In the genomic region with DNA sequence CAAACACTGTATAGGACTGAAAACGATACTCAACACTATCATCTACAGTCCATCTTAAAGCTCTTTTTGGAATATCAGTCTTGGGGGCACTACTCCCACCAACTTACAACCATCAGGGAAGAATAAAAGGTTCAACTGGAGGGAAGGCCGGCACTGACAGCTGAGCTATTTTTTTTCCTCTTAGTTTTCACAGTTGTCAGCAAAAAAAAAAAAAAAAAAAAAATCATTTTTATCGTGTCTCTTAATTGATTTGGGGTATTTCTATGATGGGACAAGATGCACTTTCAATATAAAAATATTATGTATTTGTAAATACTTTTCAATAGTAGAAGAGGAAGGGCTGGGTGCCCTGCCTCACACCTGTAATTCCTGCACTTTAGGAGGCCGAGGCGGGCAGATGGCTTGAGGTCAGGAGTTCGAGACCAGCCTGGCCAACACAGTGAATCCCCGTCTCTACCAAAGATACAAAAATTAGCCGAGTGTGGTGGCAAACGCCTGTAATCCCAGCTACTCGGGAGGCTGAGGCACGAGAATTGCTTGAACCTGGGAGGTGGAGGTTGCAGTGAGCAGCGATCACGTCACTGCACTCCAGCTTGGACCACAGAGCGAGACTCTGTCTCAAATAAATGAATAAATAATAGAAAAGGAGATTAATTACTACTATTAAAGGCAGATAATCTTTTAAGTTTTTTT, we compare ENCODE assay signal across 9 cellular contexts. TPM values are rescaled to one million over a fixed set of nuclear protein-coding genes. Genes with fewer than 3 reads are reported as not detected.
A peak's percentile ranks its signal among the peaks of the same experiment; 100 is the strongest.
DNase-seq lines count a peak whose midpoint lies in the region; ATAC-seq and TF ChIP-seq lines count a peak whose summit lies in the region.
"Had no signal": no experiment of that assay in that cellular context is flagged by ENCODE, and none has a peak within 500 bp of the region (broad histone marks: within the 10 kb centered on the region; RNA-seq: fewer than 3 reads in every experiment).

No MANE protein-coding gene starts in this region.

- ATAC-seq in naive B cell (ENCODE audit: low read depth in 2 of 2) (no peak), left lobe of liver (no peak)

- TF ChIP-seq CTCF in LNCaP clone FGC (IDR thresholded peaks at IDR 0.05; ENCODE audit: control insufficient read depth, extremely low read depth, insufficient read depth) (no peak), astrocyte of the spinal cord (IDR thresholded peaks at IDR 0.05; ENCODE audit: low read depth, low read length) (no peak), GM13977 (IDR thresholded peaks at IDR 0.05; ENCODE audit: extremely low read depth, insufficient read depth, missing control alignments) (no peak)

- peak overlapping the region in 7 of 8 donors; percentile 64 to 100 (median 98) for H3K27ac Mint-ChIP-seq in CD8-positive, alpha-beta memory T cell
- peak overlapping the region in 4 of 6 donors; percentile 28 to 100 (median 60) for H3K27ac Mint-ChIP-seq in naive B cell

- H3K36me3 ChIP-seq in CD8-positive, alpha-beta memory T cell (ENCODE audit: insufficient read depth, low read length), result no peaks in the 10 kb centered on the region

- H3K36me3 Mint-ChIP-seq in CD8-positive, alpha-beta memory T cell, result peaks cover 0 to 20% (median 0%) of the 10 kb centered on the region in 3 donors
- H3K36me3 Mint-ChIP-seq in naive B cell, result no peaks in the 10 kb centered on the region

- CTCF ChIA-PET in CD8-positive, alpha-beta memory T cell (lab: Charles Lee), result no interaction called here

- H3K27ac ChIP-seq in CD8-positive, alpha-beta memory T cell (ENCODE audit: low read depth, low read length), result peak overlapping the region; percentile 95

- H3K4me3 Mint-ChIP-seq in CD8-positive, alpha-beta memory T cell, result peak overlapping the region; percentile 28 to 98 (median 81)
- H3K4me3 Mint-ChIP-seq in naive B cell, result peak overlapping the region in 4 of 8 donors; percentile 12 to 96 (median 72)

- DNase-seq in CD8-positive, alpha-beta memory T cell, result no peak
- no peak for DNase-seq in LNCaP clone FGC (ENCODE audit: low read depth)
- no peak for DNase-seq in astrocyte of the spinal cord (ENCODE audit: low read depth, low spot score)
- no peak for DNase-seq in naive B cell
- DNase-seq in left lobe of liver (ENCODE audit: low spot score), result no peak
- no peak for DNase-seq in Ammon's horn (ENCODE audit: low spot score)
- no peak for DNase-seq in AML-193 (lab: John Stamatoyannopoulos, UW)
- no peak for DNase-seq in GM13977 (ENCODE audit: low spot score)

- POLR2A ChIA-PET in CD8-positive, alpha-beta memory T cell (lab: Charles Lee), result interaction anchor here (1.9 kb wide), 1 partner anchor 9 kb away, joined by 6 read pairs; no protein-coding TSS in a partner anchor

- peaks cover 51 to 75% (median 64%) of the 10 kb centered on the region in 3 donors for H3K4me1 Mint-ChIP-seq in CD8-positive, alpha-beta memory T cell
- H3K4me1 Mint-ChIP-seq in naive B cell, result peaks cover 25 to 41% (median 39%) of the 10 kb centered on the region in 3 donors

- H3K4me1 ChIP-seq in CD8-positive, alpha-beta memory T cell (ENCODE audit: insufficient read depth, low read length), result peaks cover 28% of the 10 kb centered on the region

- peaks cover 0 to 1% of the 10 kb centered on the region in 2 donors for H3K27me3 Mint-ChIP-seq in CD8-positive, alpha-beta memory T cell
- H3K27me3 Mint-ChIP-seq in naive B cell, result no peaks in the 10 kb centered on the region
- H3K27me3 Mint-ChIP-seq: dendritic cell treated with granulocyte-macrophage colony-stimulating factor and Interleukin-4, amounts not matched to agents 40 ng/mL and 50 ng/mL, for 4 days had no signal

- no peaks in the 10 kb centered on the region for H3K9me3 ChIP-seq in CD8-positive, alpha-beta memory T cell (ENCODE audit: low read length)

- in situ Hi-C loops in astrocyte of the spinal cord (cut with HindIII; ENCODE audit: low sequenced_read_pairs), result no loop called here
- in situ Hi-C loops in GM13977 (cut with MboI; ENCODE audit: low pct_unique_long_range_greater_than_20kb, low sequenced_read_pairs, unreplicated experiment), result no loop called here

- H3K9me3 Mint-ChIP-seq in CD8-positive, alpha-beta memory T cell, result no peaks in the 10 kb centered on the region
- no peaks in the 10 kb centered on the region for H3K9me3 Mint-ChIP-seq in naive B cell
- H3K9me3 Mint-ChIP-seq: dendritic cell treated with granulocyte-macrophage colony-stimulating factor and Interleukin-4, amounts not matched to agents 40 ng/mL and 50 ng/mL, for 4 days had no signal

- H3K4me3 ChIP-seq in CD8-positive, alpha-beta memory T cell (ENCODE audit: low read length), result no peak overlapping the region
- H3K4me3 ChIP-seq in LNCaP clone FGC (ENCODE audit: low read depth, low read length), result peak overlapping the region; percentile 84
- peak overlapping the region; percentile 84 for H3K4me3 ChIP-seq in astrocyte of the spinal cord (ENCODE audit: low read depth, low read length)

- H3K27me3 ChIP-seq in CD8-positive, alpha-beta memory T cell (ENCODE audit: insufficient read depth, low read length, poor library complexity, severe bottlenecking), result no peaks in the 10 kb centered on the region

RNA-seq across cellular contexts. Expression of a gene that starts 1.5 kb away (rescaled TPM):
- total RNA-seq in CD8-positive, alpha-beta memory T cell, result 10 to 100 TPM; 10.8 to 10.9 TPM
- 0.53 TPM for polyA plus RNA-seq in CD8-positive, alpha-beta memory T cell
- polyA plus RNA-seq in naive B cell (ENCODE audit: low read depth in 6 of 6), result 1 to 10 TPM in 4 of 6 donors, under 1 TPM in 1, not detected in 1; 0.84 to 3.8 (median 1.6) TPM
- total RNA-seq in left lobe of liver, result 0.13 TPM

RNA-seq across cellular contexts. Expression of a gene that starts 1.7 kb away (rescaled TPM):
- 10 to 100 TPM; 14.1 to 15.3 TPM for total RNA-seq in CD8-positive, alpha-beta memory T cell
- polyA plus RNA-seq in CD8-positive, alpha-beta memory T cell, result 7.9 TPM
- polyA plus RNA-seq in naive B cell (ENCODE audit: low read depth in 6 of 6), result 1 to 10 TPM; 5.0 to 7.8 (median 6.4) TPM
- 6.8 TPM for total RNA-seq in left lobe of liver

Comparison
In these comparisons a context has a peak if more than half of its experiments do, and no peak if none do; other contexts are left out.
1. RNA of a gene that starts 1.5 kb away (total RNA-seq): 10.8 to 10.9 TPM in CD8-positive, alpha-beta memory T cell; 0.13 TPM in left lobe of liver (single experiment); every median in the first group is over 10 times any median in the second.